In genomic region chr1:63042278-63042677, GRCh38 we compare ENCODE assay signal across 24 cellular contexts.
DNase-seq lines count a peak whose midpoint lies in the region; ATAC-seq and TF ChIP-seq lines count a peak whose summit lies in the region.
"Had no signal": no experiment of that assay in that cellular context is flagged by ENCODE, and none has a peak within 500 bp of the region (broad histone marks: within the 10 kb centered on the region; RNA-seq: fewer than 3 reads in every experiment).

No MANE protein-coding gene starts in this region.

- no peaks in the 10 kb centered on the region for H3K9me2 ChIP-seq in GM23248 (ENCODE audit: insufficient read depth)

- no peaks in the 10 kb centered on the region for H3K4me1 ChIP-seq in stomach
- H3K4me1 ChIP-seq in GM23248 (ENCODE audit: insufficient read depth) = no peaks in the 10 kb centered on the region
- H3K4me1 ChIP-seq: lower lobe of right lung, Peyer's patch, psoas muscle had no signal

- TF ChIP-seq CTCF in stomach (IDR thresholded peaks at IDR 0.05) = no peak

- H3K4me2 ChIP-seq in GM23248 (ENCODE audit: unreplicated experiment) = no peak overlapping the region
- H3K4me2 ChIP-seq: smooth muscle cell had no signal

- no peak for ATAC-seq in HG02870 (IDR thresholded peaks at IDR 0.05; ENCODE audit: unreplicated experiment)
- ATAC-seq: activated CD8-positive, alpha-beta T cell treated with anti-CD3 and anti-CD28 coated beads for 36 hours; CD8-positive, alpha-beta T cell; lower lobe of right lung; psoas muscle had no signal

- TF ChIP-seq POLR2A in stomach (IDR thresholded peaks at IDR 0.05) = no peak

- H3K9me3 ChIP-seq in stomach = no peaks in the 10 kb centered on the region
- no peaks in the 10 kb centered on the region for H3K9me3 ChIP-seq in GM23248 (ENCODE audit: low read depth)
- H3K9me3 ChIP-seq: lower lobe of right lung, Peyer's patch, psoas muscle had no signal

- no peak overlapping the region for H3K4me3 ChIP-seq in stomach
- no peak overlapping the region for H3K4me3 ChIP-seq in GM23248
- H3K4me3 ChIP-seq: cardiac muscle cell, lower lobe of right lung, Peyer's patch, psoas muscle, smooth muscle cell had no signal

- peak; percentile 32 for DNase-seq in NCI-H82 (lab: John Stamatoyannopoulos, UW)
- DNase-seq in NCI-H82 treated with DMSO at 0.1 percent for 48 hours (lab: John Stamatoyannopoulos, UW; ENCODE audit: unreplicated experiment) = no peak
- peak; percentile 88 for DNase-seq in NCI-H146 treated with DMSO at 0.1 percent for 48 hours (lab: John Stamatoyannopoulos, UW; ENCODE audit: unreplicated experiment)
- peak; percentile 98 for DNase-seq in NCI-H748 (lab: John Stamatoyannopoulos, UW; ENCODE audit: unreplicated experiment)
- DNase-seq in renal cortical epithelial cell (ENCODE audit: low read depth) = peak; percentile 61
- no peak for DNase-seq in stomach
- no peak for DNase-seq in GM23248
- DNase-seq: activated CD4-positive, CD25-positive, alpha-beta regulatory T cell; activated CD8-positive, alpha-beta T cell treated with anti-CD3 and anti-CD28 coated beads for 36 hours; activated naive CD4-positive, alpha-beta T cell; amniotic stem cell; CD8-positive, alpha-beta T cell; DMS79; HCEC 1CT; lower lobe of right lung; NCI-H187; Peyer's patch; psoas muscle; stimulated activated CD4-positive, alpha-beta T cell treated with anti-CD3 and anti-CD28 coated beads, Interleukin-4, amount 100 ng/mL, for 1 hour; trophoblast cell had no signal

- H3K27ac ChIP-seq in stomach (no peak overlapping the region), GM23248 (no peak overlapping the region)
- H3K27ac ChIP-seq: 22Rv1, cardiac muscle cell, lower lobe of right lung, Peyer's patch, psoas muscle had no signal

- H3K9ac ChIP-seq in GM23248 = no peak overlapping the region

- no peaks in the 10 kb centered on the region for H4K20me1 ChIP-seq in GM23248 (ENCODE audit: insufficient read depth)

- no peak overlapping the region for H2AFZ ChIP-seq in GM23248

- intact Hi-C loops in stomach (cut with DNase I; ENCODE audit: low total_unique reads) = no loop called here

- H3K36me3 ChIP-seq in stomach (no peaks in the 10 kb centered on the region), GM23248 (ENCODE audit: low read depth) (no peaks in the 10 kb centered on the region)
- H3K36me3 ChIP-seq: cardiac muscle cell, lower lobe of right lung, Peyer's patch had no signal

- H3K27me3 ChIP-seq in stomach (no peaks in the 10 kb centered on the region), GM23248 (replicated peaks; ENCODE audit: insufficient read depth) (no peaks in the 10 kb centered on the region)
- H3K27me3 ChIP-seq: cardiac muscle cell, Peyer's patch had no signal

- no peak for TF ChIP-seq EP300 in stomach (IDR thresholded peaks at IDR 0.05)

- in situ Hi-C loops in GM23248 (cut with MboI) = no loop called here

- WGBS in stomach, 5 donors = 19 to 34% (median 30%) methylated on average over 4 of the region's 4 CpGs
- 0 to 2% methylated on average over 4 of the region's 4 CpGs for WGBS in GM23248 (ENCODE audit: low coverage in 1 of 2, low lambda C conversion rate in 2 of 2, missing lambda C conversion rate in 2 of 2), 2 experiments

- H3F3A ChIP-seq in GM23248 (ENCODE audit: insufficient read depth) = no peaks in the 10 kb centered on the region

- H3K79me2 ChIP-seq in GM23248 (ENCODE audit: insufficient read depth) = no peaks in the 10 kb centered on the region

Comparison
In these comparisons a context has a peak if more than half of its experiments do, and no peak if none do; other contexts are left out.
1. DNase-seq: peak in NCI-H82 (single experiment), NCI-H146 treated with DMSO at 0.1 percent for 48 hours (single experiment), NCI-H748 (single experiment) and renal cortical epithelial cell (single experiment); none in NCI-H82 treated with DMSO at 0.1 percent for 48 hours (single experiment), stomach (single experiment) and GM23248 (single experiment).